1 cellular context compared by ENCODE assay signal in the genomic region with DNA sequence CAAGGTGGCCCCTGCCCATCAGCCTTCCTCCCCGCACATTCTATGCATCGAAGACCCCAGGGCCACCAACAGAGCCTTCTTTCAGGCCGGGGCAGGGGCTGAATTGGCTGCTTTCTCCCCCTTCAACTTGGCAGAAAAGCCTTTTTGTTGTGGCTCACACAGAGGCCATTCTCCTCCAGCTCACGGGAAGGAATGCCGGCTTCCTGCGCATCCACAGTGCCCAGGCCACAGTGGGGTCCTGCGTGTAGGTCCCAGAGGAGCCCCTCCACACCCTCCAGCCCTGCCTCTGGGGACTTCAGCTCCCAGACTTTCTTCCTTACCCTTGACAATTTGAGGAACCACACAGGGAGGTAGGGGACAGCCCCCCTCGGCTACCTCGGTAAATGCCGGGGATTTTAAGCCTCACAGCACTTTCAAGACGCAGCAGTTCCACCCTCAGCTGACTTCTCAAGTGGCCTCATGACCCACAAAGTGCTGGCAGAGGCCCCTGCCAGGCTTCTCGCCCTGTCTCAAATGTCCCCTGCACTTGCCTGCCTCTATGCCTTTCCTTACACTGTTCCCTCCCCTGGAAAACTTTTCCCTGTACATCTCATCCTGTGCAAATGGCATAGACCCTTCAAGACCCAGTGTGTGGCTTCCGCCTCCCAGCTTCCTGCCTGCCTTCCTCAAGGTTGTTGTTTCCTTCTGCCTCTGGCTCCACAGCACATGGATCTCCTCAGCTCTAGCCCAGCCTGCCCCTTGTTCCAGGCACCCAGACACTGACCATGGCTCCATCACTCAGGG.
TF ChIP-seq lines count a peak whose summit lies in the region.

No MANE protein-coding gene starts in this region.

TF ChIP-seq in WTC11, 78 proteins besides CTCF, POLR2A, EP300 and RAD21:
- TF ChIP-seq, protein P1, sequence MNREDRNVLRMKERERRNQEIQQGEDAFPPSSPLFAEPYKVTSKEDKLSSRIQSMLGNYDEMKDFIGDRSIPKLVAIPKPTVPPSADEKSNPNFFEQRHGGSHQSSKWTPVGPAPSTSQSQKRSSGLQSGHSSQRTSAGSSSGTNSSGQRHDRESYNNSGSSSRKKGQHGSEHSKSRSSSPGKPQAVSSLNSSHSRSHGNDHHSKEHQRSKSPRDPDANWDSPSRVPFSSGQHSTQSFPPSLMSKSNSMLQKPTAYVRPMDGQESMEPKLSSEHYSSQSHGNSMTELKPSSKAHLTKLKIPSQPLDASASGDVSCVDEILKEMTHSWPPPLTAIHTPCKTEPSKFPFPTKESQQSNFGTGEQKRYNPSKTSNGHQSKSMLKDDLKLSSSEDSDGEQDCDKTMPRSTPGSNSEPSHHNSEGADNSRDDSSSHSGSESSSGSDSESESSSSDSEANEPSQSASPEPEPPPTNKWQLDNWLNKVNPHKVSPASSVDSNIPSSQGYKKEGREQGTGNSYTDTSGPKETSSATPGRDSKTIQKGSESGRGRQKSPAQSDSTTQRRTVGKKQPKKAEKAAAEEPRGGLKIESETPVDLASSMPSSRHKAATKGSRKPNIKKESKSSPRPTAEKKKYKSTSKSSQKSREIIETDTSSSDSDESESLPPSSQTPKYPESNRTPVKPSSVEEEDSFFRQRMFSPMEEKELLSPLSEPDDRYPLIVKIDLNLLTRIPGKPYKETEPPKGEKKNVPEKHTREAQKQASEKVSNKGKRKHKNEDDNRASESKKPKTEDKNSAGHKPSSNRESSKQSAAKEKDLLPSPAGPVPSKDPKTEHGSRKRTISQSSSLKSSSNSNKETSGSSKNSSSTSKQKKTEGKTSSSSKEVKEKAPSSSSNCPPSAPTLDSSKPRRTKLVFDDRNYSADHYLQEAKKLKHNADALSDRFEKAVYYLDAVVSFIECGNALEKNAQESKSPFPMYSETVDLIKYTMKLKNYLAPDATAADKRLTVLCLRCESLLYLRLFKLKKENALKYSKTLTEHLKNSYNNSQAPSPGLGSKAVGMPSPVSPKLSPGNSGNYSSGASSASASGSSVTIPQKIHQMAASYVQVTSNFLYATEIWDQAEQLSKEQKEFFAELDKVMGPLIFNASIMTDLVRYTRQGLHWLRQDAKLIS (CRISPR knock-in tag; IDR thresholded peaks at IDR 0.05; ENCODE audit: borderline replicate concordance) = no peak
